In genomic region chr3:138417559-138417982, GRCh38 we compare ENCODE assay signal across 8 cellular contexts. TPM values are rescaled to one million over a fixed set of nuclear protein-coding genes. Genes with fewer than 3 reads are reported as not detected.
DNase-seq lines count a peak whose midpoint lies in the region; ATAC-seq and TF ChIP-seq lines count a peak whose summit lies in the region.

No MANE protein-coding gene starts in this region.

- peak; percentile 98 for TF ChIP-seq CTCF in foreskin fibroblast (IDR thresholded peaks at IDR 0.05; ENCODE audit: low read depth, low read length)

- peak; percentile 92 for ATAC-seq in GM21723 (IDR thresholded peaks at IDR 0.05; ENCODE audit: unreplicated experiment)

- DNase-seq in DMS53 treated with DMSO at 0.1 percent for 48 hours (lab: John Stamatoyannopoulos, UW; ENCODE audit: unreplicated experiment) (peak; percentile 49), LoVo (ENCODE audit: low spot score) (peak; percentile 80), RPMI7951 (ENCODE audit: low read depth) (peak; percentile 80), foreskin fibroblast (peak; percentile 73 to 91), non-pigmented ciliary epithelial cell (ENCODE audit: low read depth) (peak; percentile 51), superior temporal gyrus (ENCODE audit: extremely low spot score) (peak; percentile 86)
- DNase-seq in activated T-helper 1 cell treated with anti-CD3 and anti-CD28 coated beads, Interleukin-2, amount 50 U/mL, for 16 hours (ENCODE audit: low read depth in 1 of 2, low spot score in 1 of 2): peak; percentile 27 to 31

- no peak overlapping the region for H3K4me3 ChIP-seq in foreskin fibroblast (ENCODE audit: low read depth in 1 of 2, low read length in 2 of 2)

RNA-seq across cellular contexts. Expression of gene ESYT3, which starts 16.8 kb away (rescaled TPM):
- total RNA-seq in RPMI7951 (2014; rRNA removed; shearing (Covaris generic)): 0.12 and 0.20 TPM in 2 replicates

Comparison
In these comparisons a context has a peak if more than half of its experiments do, and no peak if none do; other contexts are left out.
1. DNase-seq: peak in every context shown above with its lines; median percentile 86 in superior temporal gyrus; 82 in foreskin fibroblast; 80 in LoVo; 80 in RPMI7951; 51 in non-pigmented ciliary epithelial cell; 49 in DMS53 treated with DMSO at 0.1 percent for 48 hours; 29 in activated T-helper 1 cell treated with anti-CD3 and anti-CD28 coated beads, Interleukin-2, amount 50 U/mL, for 16 hours.